Comparison of ENCODE assay signal across 15 cellular contexts in the genomic region with DNA sequence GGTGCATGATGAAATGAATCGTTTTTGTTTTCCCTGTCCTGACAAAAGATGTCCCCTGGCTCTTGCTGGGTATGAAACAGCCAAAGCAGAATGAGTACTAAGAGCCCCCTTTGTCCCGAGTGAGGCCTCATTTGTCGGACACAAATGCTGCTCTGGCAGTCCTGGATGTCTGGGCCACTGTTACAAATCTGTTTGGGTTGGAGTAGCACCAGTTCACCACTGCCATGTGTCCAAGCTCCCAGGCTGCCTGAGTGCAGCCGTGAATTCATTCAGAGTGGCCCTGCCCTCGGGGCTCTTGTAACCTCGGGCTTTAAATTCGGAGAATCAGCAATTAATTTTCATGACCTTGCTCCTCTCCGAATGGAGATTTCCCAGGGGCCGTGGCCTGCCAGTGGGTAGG.
DNase-seq lines count a peak whose midpoint lies in the region; ATAC-seq and TF ChIP-seq lines count a peak whose summit lies in the region.
"Had no signal": no experiment of that assay in that cellular context is flagged by ENCODE, and none has a peak within 500 bp of the region (broad histone marks: within the 10 kb centered on the region; RNA-seq: fewer than 3 reads in every experiment).

No MANE protein-coding gene starts in this region.

- H3K27ac Mint-ChIP-seq in glutamatergic neuron (ENCODE audit: unreplicated experiment) (no peak overlapping the region), Caco-2 (ENCODE audit: unreplicated experiment) (no peak overlapping the region)
- H3K27ac Mint-ChIP-seq: IgD-negative memory B cell had no signal

- H3K4me1 ChIP-seq in body of pancreas: peaks cover 34% of the 10 kb centered on the region
- peaks cover 26% of the 10 kb centered on the region; the same call in 1 of the 2 replicates for H3K4me1 ChIP-seq in Caco-2

- H3K27me3 ChIP-seq in body of pancreas: no peaks in the 10 kb centered on the region
- H3K27me3 ChIP-seq in Caco-2 (replicated peaks; ENCODE audit: control insufficient read depth, insufficient read depth, low read length): no peaks in the 10 kb centered on the region
- H3K27me3 ChIP-seq: BLaER1 treated with 17β-estradiol and CSF1 and Interleukin-3, amounts not matched to agents 10 nM and 100 nM had no signal

- H3K27me3 Mint-ChIP-seq in glutamatergic neuron (ENCODE audit: unreplicated experiment) (peaks cover 2% of the 10 kb centered on the region), Caco-2 (ENCODE audit: insufficient read depth, unreplicated experiment) (no peaks in the 10 kb centered on the region)
- H3K27me3 Mint-ChIP-seq: IgD-negative memory B cell had no signal

- H3K36me3 Mint-ChIP-seq in glutamatergic neuron (ENCODE audit: unreplicated experiment) (no peaks in the 10 kb centered on the region), Caco-2 (ENCODE audit: insufficient read depth, unreplicated experiment) (no peaks in the 10 kb centered on the region)
- H3K36me3 Mint-ChIP-seq: IgD-negative memory B cell had no signal

- 41 to 42% methylated on average over 5 to 9 of the region's 9 CpGs for WGBS in body of pancreas, 2 donors

- peak; percentile 71 for ATAC-seq in body of pancreas
- ATAC-seq in GM21737 (IDR thresholded peaks at IDR 0.05; ENCODE audit: unreplicated experiment): no peak

- BruUV-seq in Caco-2 (replicated peaks; lab: Mats Ljungman, UMichigan): no TSS peak

- no peak overlapping the region for H3K27ac ChIP-seq in body of pancreas
- H3K27ac ChIP-seq: BLaER1 treated with 17β-estradiol and CSF1 and Interleukin-3, amounts not matched to agents 10 nM and 100 nM had no signal

- POLR2A ChIA-PET in Caco-2 (lab: Charles Lee): no interaction called here

- H3K4me3 Mint-ChIP-seq in glutamatergic neuron (ENCODE audit: unreplicated experiment) (no peak overlapping the region), Caco-2 (ENCODE audit: unreplicated experiment) (no peak overlapping the region)
- H3K4me3 Mint-ChIP-seq: H9, IgD-negative memory B cell had no signal

- H3K9me3 Mint-ChIP-seq in glutamatergic neuron (ENCODE audit: unreplicated experiment): no peaks in the 10 kb centered on the region
- no peaks in the 10 kb centered on the region for H3K9me3 Mint-ChIP-seq in Caco-2 (ENCODE audit: unreplicated experiment)
- H3K9me3 Mint-ChIP-seq: H9, IgD-negative memory B cell had no signal

- intact Hi-C loops in body of pancreas (cut with DNase I) (no loop called here), Caco-2 (cut with micrococcal nuclease; ENCODE audit: unreplicated experiment) (no loop called here)

- TF ChIP-seq POLR2A in body of pancreas (IDR thresholded peaks at IDR 0.05): no peak

- TF ChIP-seq CTCF in body of pancreas (IDR thresholded peaks at IDR 0.05): no peak
- no peak for TF ChIP-seq CTCF in glutamatergic neuron (IDR thresholded peaks at IDR 0.05; ENCODE audit: partially characterized antibody, unreplicated experiment)
- TF ChIP-seq CTCF in Caco-2 (IDR thresholded peaks at IDR 0.05; ENCODE audit: insufficient read depth in 1 of 2, low read depth in 1 of 2, low read length in 1 of 2, severe bottlenecking in 1 of 2, unreplicated experiment in 1 of 2): no peak

- CTCF ChIA-PET in Caco-2 (lab: Charles Lee): interaction anchor here (0.7 kb wide), 1 partner anchor 81 kb away, joined by 4 read pairs; no protein-coding TSS in a partner anchor

- no peak overlapping the region for H3K4me3 ChIP-seq in body of pancreas
- no peak overlapping the region for H3K4me3 ChIP-seq in Caco-2 (ENCODE audit: low read depth, low read length)
- H3K4me3 ChIP-seq: BLaER1 treated with 17β-estradiol and CSF1 and Interleukin-3, amounts not matched to agents 10 nM and 100 nM had no signal

- DNase-seq in body of pancreas: peak; percentile 33 to 48 (median 40)
- peak; percentile 26 for DNase-seq in glutamatergic neuron
- peak; percentile 11 for DNase-seq in pons (ENCODE audit: low spot score)
- no peak for DNase-seq in Caco-2
- DNase-seq in cerebellar cortex (ENCODE audit: low spot score): no peak
- no peak for DNase-seq in activated CD8-positive, alpha-beta memory T cell treated with anti-CD3 and anti-CD28 coated beads, Interleukin-2, amount 50 U/mL, for 48 hours
- DNase-seq: H9, NCI-H1417, NCI-H1930, NCI-H2171 treated with DMSO at 0.1 percent for 48 hours, NCI-H510A, SHP77 treated with DMSO at 0.1 percent for 48 hours had no signal

- H3K4me1 Mint-ChIP-seq in glutamatergic neuron (ENCODE audit: low read depth, unreplicated experiment) (peaks cover 8% of the 10 kb centered on the region), Caco-2 (ENCODE audit: low read depth, unreplicated experiment) (peaks cover 18% of the 10 kb centered on the region)
- H3K4me1 Mint-ChIP-seq: IgD-negative memory B cell had no signal

- no peaks in the 10 kb centered on the region for H3K9me3 ChIP-seq in body of pancreas
- no peaks in the 10 kb centered on the region for H3K9me3 ChIP-seq in Caco-2
- H3K9me3 ChIP-seq: BLaER1 treated with 17β-estradiol and CSF1 and Interleukin-3, amounts not matched to agents 10 nM and 100 nM had no signal

- H3K36me3 ChIP-seq in body of pancreas (replicated peaks in 1 of 2; ENCODE audit: insufficient read depth in 1 of 2, low read depth in 2 of 2): no peaks in the 10 kb centered on the region
- H3K36me3 ChIP-seq in Caco-2 (ENCODE audit: control insufficient read depth, insufficient read depth, low read length): no peaks in the 10 kb centered on the region
- H3K36me3 ChIP-seq: BLaER1 treated with 17β-estradiol and CSF1 and Interleukin-3, amounts not matched to agents 10 nM and 100 nM had no signal

Comparison
In these comparisons a context has a peak if more than half of its experiments do, and no peak if none do; other contexts are left out.
1. DNase-seq: peak in body of pancreas (4 of 4), glutamatergic neuron (single experiment) and pons (single experiment); none in Caco-2 (0 of 2), cerebellar cortex (single experiment) and activated CD8-positive, alpha-beta memory T cell treated with anti-CD3 and anti-CD28 coated beads, Interleukin-2, amount 50 U/mL, for 48 hours (single experiment).